In genomic region chr7:76166404-76167255, GRCh38 we compare ENCODE assay signal across 8 cellular contexts. TPM values are rescaled to one million over a fixed set of nuclear protein-coding genes. Genes with fewer than 3 reads are reported as not detected.
DNase-seq lines count a peak whose midpoint lies in the region; ATAC-seq and TF ChIP-seq lines count a peak whose summit lies in the region.

No MANE protein-coding gene starts in this region.

- peak overlapping the region; percentile 88 for H3K27ac Mint-ChIP-seq in activated T-helper 2 cell treated with anti-CD3 and anti-CD28 coated beads, Interferon-gamma antibody, Interleukin-2, Interleukin-4, amounts not matched to agents 10 μg/mL and 5 μg/mL and 100 μg/mL, durations not matched to agents 14 hours and 24 hours and 36 hours
- H3K27ac Mint-ChIP-seq in naive B cell, result peak overlapping the region; percentile 91 to 96 (median 94)

- peak overlapping the region; percentile 61 for H3K27ac ChIP-seq in fibroblast of lung (ENCODE audit: insufficient read depth, low read length)

- H3K4me2 ChIP-seq in fibroblast of lung (ENCODE audit: extremely low read depth, insufficient read depth, low read length), result peak overlapping the region; percentile 90

- H3K4me3 Mint-ChIP-seq in activated T-helper 2 cell treated with anti-CD3 and anti-CD28 coated beads, Interferon-gamma antibody, Interleukin-2, Interleukin-4, amounts not matched to agents 10 μg/mL and 5 μg/mL and 100 μg/mL, durations not matched to agents 14 hours and 24 hours and 36 hours (ENCODE audit: low read depth), result peak overlapping the region; percentile 79
- H3K4me3 Mint-ChIP-seq in naive B cell, result peak overlapping the region; percentile 81 to 94 (median 91)

- ATAC-seq in GM21825 (IDR thresholded peaks at IDR 0.05; ENCODE audit: unreplicated experiment) (peak; percentile 78), naive B cell (ENCODE audit: low read depth in 2 of 2) (peak; percentile 94)

- H4K20me1 ChIP-seq in fibroblast of lung (ENCODE audit: control insufficient read depth, extremely low read depth, insufficient read depth, low read length), result no peaks in the 10 kb centered on the region

- intact Hi-C loops in activated T-helper 2 cell treated with anti-CD3 and anti-CD28 coated beads, Interferon-gamma antibody, Interleukin-2, Interleukin-4, amounts not matched to agents 10 μg/mL and 5 μg/mL and 100 μg/mL, durations not matched to agents 14 hours and 24 hours and 36 hours (cut with micrococcal nuclease), result loop anchor here (2.0 kb wide), 1 partner anchor 118 kb away; the partner anchor contains the start of gene MDH2

- H3K36me3 ChIP-seq in fibroblast of lung (ENCODE audit: control insufficient read depth, insufficient read depth, low read length), result no peaks in the 10 kb centered on the region

- peaks cover 4% of the 10 kb centered on the region for H3K4me1 Mint-ChIP-seq in activated T-helper 2 cell treated with anti-CD3 and anti-CD28 coated beads, Interferon-gamma antibody, Interleukin-2, Interleukin-4, amounts not matched to agents 10 μg/mL and 5 μg/mL and 100 μg/mL, durations not matched to agents 14 hours and 24 hours and 36 hours (ENCODE audit: low read depth)
- H3K4me1 Mint-ChIP-seq in naive B cell, result peaks cover 0 to 10% (median 5%) of the 10 kb centered on the region in 3 donors

- peak; percentile 87 for DNase-seq in DMS79 treated with DMSO at 0.1 percent for 48 hours (lab: John Stamatoyannopoulos, UW)
- peak; percentile 90 to 93 for DNase-seq in Kasumi-1 (lab: John Stamatoyannopoulos, UW)
- peak; percentile 88 for DNase-seq in RPMI8226
- DNase-seq in activated T-helper 2 cell treated with anti-CD3 and anti-CD28 coated beads, Interferon-gamma antibody, Interleukin-2, Interleukin-4, amounts not matched to agents 10 μg/mL and 5 μg/mL and 100 μg/mL, durations not matched to agents 14 hours and 24 hours and 36 hours (ENCODE audit: low spot score), result peak; percentile 92
- DNase-seq in fibroblast of lung (ENCODE audit: low read depth in 2 of 2), result peak; percentile 91 to 96
- DNase-seq in naive B cell, result peak; percentile 85
- DNase-seq in stimulated activated CD8-positive, alpha-beta memory T cell treated with anti-CD3 and anti-CD28 coated beads, Interleukin-7, amount 100 ng/mL, for 48 hours (ENCODE audit: extremely low read depth in 1 of 2, low read depth in 1 of 2), result peak; percentile 81 to 88

- H3K9ac ChIP-seq in fibroblast of lung (ENCODE audit: insufficient read depth, low read length), result peak overlapping the region; percentile 40

- H3K79me2 ChIP-seq in fibroblast of lung (ENCODE audit: control insufficient read depth, insufficient read depth, low read length), result no peaks in the 10 kb centered on the region

- H3K9me3 ChIP-seq in fibroblast of lung (ENCODE audit: control insufficient read depth, insufficient read depth, low read depth, low read length), result no peaks in the 10 kb centered on the region

- peak in 1 of 2 donors; percentile 24 for TF ChIP-seq CTCF in fibroblast of lung (conservative IDR thresholded peaks at IDR 0.05 in 1 of 2, IDR thresholded peaks at IDR 0.05 in 1 of 2; ENCODE audit: low read depth in 1 of 2, low read length in 2 of 2)

- H2AFZ ChIP-seq in fibroblast of lung (ENCODE audit: low read length), result peak overlapping the region; percentile 99

- no peaks in the 10 kb centered on the region for H3K27me3 Mint-ChIP-seq in activated T-helper 2 cell treated with anti-CD3 and anti-CD28 coated beads, Interferon-gamma antibody, Interleukin-2, Interleukin-4, amounts not matched to agents 10 μg/mL and 5 μg/mL and 100 μg/mL, durations not matched to agents 14 hours and 24 hours and 36 hours (ENCODE audit: low read depth)
- no peaks in the 10 kb centered on the region for H3K27me3 Mint-ChIP-seq in naive B cell

- H3K27me3 ChIP-seq in fibroblast of lung (ENCODE audit: control insufficient read depth, insufficient read depth, low read length), result no peaks in the 10 kb centered on the region

- no peaks in the 10 kb centered on the region for H3K9me3 Mint-ChIP-seq in activated T-helper 2 cell treated with anti-CD3 and anti-CD28 coated beads, Interferon-gamma antibody, Interleukin-2, Interleukin-4, amounts not matched to agents 10 μg/mL and 5 μg/mL and 100 μg/mL, durations not matched to agents 14 hours and 24 hours and 36 hours
- H3K9me3 Mint-ChIP-seq in naive B cell, result no peaks in the 10 kb centered on the region

- H3K4me3 ChIP-seq in fibroblast of lung (replicated peaks in 1 of 4; ENCODE audit: control extremely low read depth in 1 of 4, insufficient read depth in 1 of 4, low read depth in 3 of 4, low read length in 4 of 4), result peak overlapping the region; percentile 44 to 70 (median 68)

- no peaks in the 10 kb centered on the region for H3K36me3 Mint-ChIP-seq in activated T-helper 2 cell treated with anti-CD3 and anti-CD28 coated beads, Interferon-gamma antibody, Interleukin-2, Interleukin-4, amounts not matched to agents 10 μg/mL and 5 μg/mL and 100 μg/mL, durations not matched to agents 14 hours and 24 hours and 36 hours (ENCODE audit: low read depth)
- H3K36me3 Mint-ChIP-seq in naive B cell, result no peaks in the 10 kb centered on the region

- H3K4me1 ChIP-seq in fibroblast of lung (ENCODE audit: control insufficient read depth, extremely low read depth, insufficient read depth, low read length), result no peaks in the 10 kb centered on the region

RNA-seq across cellular contexts. Expression of gene SRRM3, which starts 35.1 kb away (rescaled TPM):
- 0.11 and 0.23 TPM in 2 replicates for total RNA-seq in activated T-helper 2 cell treated with anti-CD3 and anti-CD28 coated beads, Interferon-gamma antibody, Interleukin-2, Interleukin-4, amounts not matched to agents 10 μg/mL and 5 μg/mL and 100 μg/mL, durations not matched to agents 14 hours and 24 hours and 36 hours
- total RNA-seq in fibroblast of lung, result 1.0 and 1.7 TPM in 2 replicates
- polyA plus RNA-seq in fibroblast of lung (0.40 and 1.2 TPM in 2 replicates), naive B cell (ENCODE audit: low read depth in 6 of 6) (not detected)
- 0.58 and 2.3 TPM in 2 replicates for polyA plus RNA-seq in fibroblast of lung (2012)
- 0.79 and 2.4 TPM in 2 replicates for polyA minus RNA-seq in fibroblast of lung (ENCODE audit: low replicate concordance)

Comparison
In these comparisons a context has a peak if more than half of its experiments do, and no peak if none do; other contexts are left out.
1. Peak in every context shown above with its lines: DNase-seq, ATAC-seq, H3K4me3 ChIP-seq and H3K27ac ChIP-seq.